Comparison of ENCODE assay signal across 1 cellular context in the genomic region with DNA sequence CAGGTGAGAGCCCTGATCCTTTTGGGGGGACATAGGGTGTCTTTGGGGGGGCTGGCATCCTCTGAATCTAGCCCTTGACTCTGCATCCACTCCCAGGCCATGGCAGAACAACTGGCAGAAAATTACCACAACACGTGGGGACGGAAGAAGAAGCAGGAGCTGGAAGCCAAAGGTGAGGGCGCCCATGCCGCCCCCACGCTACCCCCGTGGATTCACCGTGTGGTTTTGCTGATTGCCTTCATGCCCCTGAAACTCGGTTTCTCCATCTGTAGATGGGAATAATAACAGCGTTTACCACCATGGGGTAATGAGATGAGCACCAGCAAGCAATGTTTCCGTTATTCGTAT.
TF ChIP-seq lines count a peak whose summit lies in the region.

No MANE protein-coding gene starts in this region.

TF ChIP-seq in A549, 52 proteins besides CTCF, POLR2A, EP300 and RAD21 (continued from another document):
- TF ChIP-seq RARB (CRISPR knock-in tag; IDR thresholded peaks at IDR 0.05) (no peak), USF2 (IDR thresholded peaks at IDR 0.05) (no peak), NFE2L2 (conservative IDR thresholded peaks at IDR 0.05; ENCODE audit: low read length) (no peak), POLR2AphosphoS2 (conservative IDR thresholded peaks at IDR 0.05; ENCODE audit: low read length) (no peak)
TF ChIP-seq in A549: peak in this region for 0.
